1 cellular context compared by ENCODE assay signal in the genomic region with DNA sequence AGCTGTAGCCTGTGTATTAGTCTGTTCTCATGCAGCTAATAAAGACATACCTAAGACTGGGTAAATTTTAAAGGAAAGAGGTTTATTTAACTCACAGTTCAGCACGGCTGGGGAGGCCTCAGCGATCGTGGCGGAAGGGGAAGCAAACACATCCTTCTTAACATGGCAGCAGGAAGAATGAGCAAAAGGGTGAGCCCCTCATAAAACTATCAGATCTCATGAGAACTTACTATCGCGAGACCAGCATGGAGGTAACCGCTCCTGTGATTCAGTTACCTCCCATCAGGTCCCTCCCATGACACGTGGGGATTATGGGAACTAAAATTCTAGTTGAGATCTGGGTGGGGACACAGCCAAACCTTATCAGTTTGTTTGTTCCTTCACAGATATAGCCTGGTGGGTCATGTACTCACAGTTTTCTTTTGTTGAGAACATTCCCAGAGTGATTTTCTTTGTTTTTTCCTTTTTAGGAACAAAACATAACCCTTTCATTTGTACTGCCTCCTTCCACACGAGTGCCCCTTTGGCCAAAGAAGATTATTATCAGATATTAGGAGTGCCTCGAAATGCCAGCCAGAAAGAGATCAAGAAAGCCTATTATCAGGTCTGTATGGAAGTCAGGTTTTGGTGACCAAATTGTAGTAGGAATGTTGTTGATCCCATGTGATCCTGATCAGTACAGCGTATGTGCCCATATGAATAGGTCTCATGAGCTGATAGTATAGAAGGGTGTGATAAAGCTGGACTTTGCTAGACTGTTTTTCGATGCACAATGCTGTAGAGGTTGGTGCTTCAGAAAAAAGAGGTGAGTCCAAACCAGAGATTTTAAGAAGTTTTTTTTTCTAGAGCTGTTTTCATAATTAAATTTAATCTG.
A peak's percentile ranks its signal among the peaks of the same experiment; 100 is the strongest.
TF ChIP-seq lines count a peak whose summit lies in the region.

No MANE protein-coding gene starts in this region.

TF ChIP-seq in K562, 482 proteins besides CTCF, POLR2A, EP300 and RAD21 (continued from another document and continues in another):
- TF ChIP-seq, protein P1, sequence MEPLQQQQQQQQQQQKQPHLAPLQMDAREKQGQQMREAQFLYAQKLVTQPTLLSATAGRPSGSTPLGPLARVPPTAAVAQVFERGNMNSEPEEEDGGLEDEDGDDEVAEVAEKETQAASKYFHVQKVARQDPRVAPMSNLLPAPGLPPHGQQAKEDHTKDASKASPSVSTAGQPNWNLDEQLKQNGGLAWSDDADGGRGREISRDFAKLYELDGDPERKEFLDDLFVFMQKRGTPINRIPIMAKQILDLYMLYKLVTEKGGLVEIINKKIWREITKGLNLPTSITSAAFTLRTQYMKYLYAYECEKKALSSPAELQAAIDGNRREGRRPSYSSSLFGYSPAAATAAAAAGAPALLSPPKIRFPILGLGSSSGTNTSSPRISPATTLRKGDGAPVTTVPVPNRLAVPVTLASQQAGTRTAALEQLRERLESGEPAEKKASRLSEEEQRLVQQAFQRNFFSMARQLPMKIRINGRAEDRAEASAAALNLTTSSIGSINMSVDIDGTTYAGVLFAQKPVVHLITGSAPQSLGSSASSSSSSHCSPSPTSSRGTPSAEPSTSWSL (CRISPR knock-in tag; IDR thresholded peaks at IDR 0.05; ENCODE audit: borderline replicate concordance), result no peak
- TF ChIP-seq ARID1B (IDR thresholded peaks at IDR 0.05), result peak; percentile 69
- peak; percentile 86 for TF ChIP-seq SOX6 (IDR thresholded peaks at IDR 0.05)
- TF ChIP-seq, protein P2, sequence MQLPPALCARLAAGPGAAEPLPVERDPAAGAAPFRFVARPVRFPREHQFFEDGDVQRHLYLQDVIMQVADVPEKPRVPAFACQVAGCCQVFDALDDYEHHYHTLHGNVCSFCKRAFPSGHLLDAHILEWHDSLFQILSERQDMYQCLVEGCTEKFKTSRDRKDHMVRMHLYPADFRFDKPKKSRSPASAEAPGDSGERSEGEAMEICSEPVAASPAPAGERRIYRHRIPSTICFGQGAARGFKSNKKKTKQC (CRISPR knock-in tag; IDR thresholded peaks at IDR 0.05), result no peak
- no peak for TF ChIP-seq CEBPG (CRISPR knock-in tag; IDR thresholded peaks at IDR 0.05)
- no peak for TF ChIP-seq CEBPG (tag; conservative IDR thresholded peaks at IDR 0.05 in 1 of 2, IDR thresholded peaks at IDR 0.05 in 1 of 2)
- peak; percentile 81 for TF ChIP-seq POLR2AphosphoS5 (IDR thresholded peaks at IDR 0.05; ENCODE audit: control insufficient read depth, insufficient read depth, low read depth, low read length)
- TF ChIP-seq ADNP (tag; IDR thresholded peaks at IDR 0.05), result no peak
- no peak for TF ChIP-seq BMI1 (IDR thresholded peaks at IDR 0.05; ENCODE audit: low read length)
- no peak for TF ChIP-seq CHD1 (IDR thresholded peaks at IDR 0.05; ENCODE audit: low read length)
- TF ChIP-seq, protein P3, sequence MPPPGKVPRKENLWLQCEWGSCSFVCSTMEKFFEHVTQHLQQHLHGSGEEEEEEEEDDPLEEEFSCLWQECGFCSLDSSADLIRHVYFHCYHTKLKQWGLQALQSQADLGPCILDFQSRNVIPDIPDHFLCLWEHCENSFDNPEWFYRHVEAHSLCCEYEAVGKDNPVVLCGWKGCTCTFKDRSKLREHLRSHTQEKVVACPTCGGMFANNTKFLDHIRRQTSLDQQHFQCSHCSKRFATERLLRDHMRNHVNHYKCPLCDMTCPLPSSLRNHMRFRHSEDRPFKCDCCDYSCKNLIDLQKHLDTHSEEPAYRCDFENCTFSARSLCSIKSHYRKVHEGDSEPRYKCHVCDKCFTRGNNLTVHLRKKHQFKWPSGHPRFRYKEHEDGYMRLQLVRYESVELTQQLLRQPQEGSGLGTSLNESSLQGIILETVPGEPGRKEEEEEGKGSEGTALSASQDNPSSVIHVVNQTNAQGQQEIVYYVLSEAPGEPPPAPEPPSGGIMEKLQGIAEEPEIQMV (tag; conservative IDR thresholded peaks at IDR 0.05; ENCODE audit: low read depth), result no peak
- TF ChIP-seq, protein P4, sequence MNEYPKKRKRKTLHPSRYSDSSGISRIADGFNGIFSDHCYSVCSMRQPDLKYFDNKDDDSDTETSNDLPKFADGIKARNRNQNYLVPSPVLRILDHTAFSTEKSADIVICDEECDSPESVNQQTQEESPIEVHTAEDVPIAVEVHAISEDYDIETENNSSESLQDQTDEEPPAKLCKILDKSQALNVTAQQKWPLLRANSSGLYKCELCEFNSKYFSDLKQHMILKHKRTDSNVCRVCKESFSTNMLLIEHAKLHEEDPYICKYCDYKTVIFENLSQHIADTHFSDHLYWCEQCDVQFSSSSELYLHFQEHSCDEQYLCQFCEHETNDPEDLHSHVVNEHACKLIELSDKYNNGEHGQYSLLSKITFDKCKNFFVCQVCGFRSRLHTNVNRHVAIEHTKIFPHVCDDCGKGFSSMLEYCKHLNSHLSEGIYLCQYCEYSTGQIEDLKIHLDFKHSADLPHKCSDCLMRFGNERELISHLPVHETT (CRISPR knock-in tag; conservative IDR thresholded peaks at IDR 0.05 in 1 of 2, IDR thresholded peaks at IDR 0.05 in 1 of 2), result peak in 1 of 2 experiments; percentile 58; a peak in 1 of 4 replicates
- TF ChIP-seq, protein P5, sequence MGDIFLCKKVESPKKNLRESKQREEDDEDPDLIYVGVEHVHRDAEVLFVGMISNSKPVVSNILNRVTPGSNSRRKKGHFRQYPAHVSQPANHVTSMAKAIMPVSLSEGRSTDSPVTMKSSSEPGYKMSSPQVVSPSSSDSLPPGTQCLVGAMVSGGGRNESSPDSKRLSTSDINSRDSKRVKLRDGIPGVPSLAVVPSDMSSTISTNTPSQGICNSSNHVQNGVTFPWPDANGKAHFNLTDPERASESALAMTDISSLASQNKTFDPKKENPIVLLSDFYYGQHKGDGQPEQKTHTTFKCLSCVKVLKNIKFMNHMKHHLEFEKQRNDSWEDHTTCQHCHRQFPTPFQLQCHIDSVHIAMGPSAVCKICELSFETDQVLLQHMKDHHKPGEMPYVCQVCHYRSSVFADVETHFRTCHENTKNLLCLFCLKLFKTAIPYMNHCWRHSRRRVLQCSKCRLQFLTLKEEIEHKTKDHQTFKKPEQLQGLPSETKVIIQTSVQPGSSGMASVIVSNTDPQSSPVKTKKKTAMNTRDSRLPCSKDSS (IDR thresholded peaks at IDR 0.05; ENCODE audit: low read depth, partially characterized antibody), result no peak
- TF ChIP-seq, protein P6, sequence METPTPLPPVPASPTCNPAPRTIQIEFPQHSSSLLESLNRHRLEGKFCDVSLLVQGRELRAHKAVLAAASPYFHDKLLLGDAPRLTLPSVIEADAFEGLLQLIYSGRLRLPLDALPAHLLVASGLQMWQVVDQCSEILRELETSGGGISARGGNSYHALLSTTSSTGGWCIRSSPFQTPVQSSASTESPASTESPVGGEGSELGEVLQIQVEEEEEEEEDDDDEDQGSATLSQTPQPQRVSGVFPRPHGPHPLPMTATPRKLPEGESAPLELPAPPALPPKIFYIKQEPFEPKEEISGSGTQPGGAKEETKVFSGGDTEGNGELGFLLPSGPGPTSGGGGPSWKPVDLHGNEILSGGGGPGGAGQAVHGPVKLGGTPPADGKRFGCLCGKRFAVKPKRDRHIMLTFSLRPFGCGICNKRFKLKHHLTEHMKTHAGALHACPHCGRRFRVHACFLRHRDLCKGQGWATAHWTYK (CRISPR knock-in tag; IDR thresholded peaks at IDR 0.05), result no peak
- TF ChIP-seq, protein P7, sequence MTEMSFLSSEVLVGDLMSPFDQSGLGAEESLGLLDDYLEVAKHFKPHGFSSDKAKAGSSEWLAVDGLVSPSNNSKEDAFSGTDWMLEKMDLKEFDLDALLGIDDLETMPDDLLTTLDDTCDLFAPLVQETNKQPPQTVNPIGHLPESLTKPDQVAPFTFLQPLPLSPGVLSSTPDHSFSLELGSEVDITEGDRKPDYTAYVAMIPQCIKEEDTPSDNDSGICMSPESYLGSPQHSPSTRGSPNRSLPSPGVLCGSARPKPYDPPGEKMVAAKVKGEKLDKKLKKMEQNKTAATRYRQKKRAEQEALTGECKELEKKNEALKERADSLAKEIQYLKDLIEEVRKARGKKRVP (CRISPR knock-in tag; IDR thresholded peaks at IDR 0.05), result no peak
- no peak for TF ChIP-seq ZNF408 (CRISPR knock-in tag; IDR thresholded peaks at IDR 0.05; ENCODE audit: low read depth)
- no peak for TF ChIP-seq FOXA3 (CRISPR knock-in tag; conservative IDR thresholded peaks at IDR 0.05 in 1 of 2, IDR thresholded peaks at IDR 0.05 in 1 of 2)
- no peak for TF ChIP-seq ZNF140 (CRISPR knock-in tag; IDR thresholded peaks at IDR 0.05)
- TF ChIP-seq ZNF23 (CRISPR knock-in tag; IDR thresholded peaks at IDR 0.05), result no peak
- no peak for TF ChIP-seq C11orf30 (IDR thresholded peaks at IDR 0.05; ENCODE audit: low read depth)
- peak; percentile 51; the same call in 1 of the 2 replicates for TF ChIP-seq JUND (IDR thresholded peaks at IDR 0.05; ENCODE audit: borderline replicate concordance, low read depth, low read length)
- TF ChIP-seq JUND (tag; IDR thresholded peaks at IDR 0.05; ENCODE audit: borderline replicate concordance, low read depth, low read length), result peak; percentile 47; the same call in 1 of the 3 replicates
- TF ChIP-seq RBM22 (IDR thresholded peaks at IDR 0.05; ENCODE audit: low read depth, low read length, poor library complexity, severe bottlenecking), result no peak
- 0 out of 2 replicates have a peak, but pooled peaks have one; percentile 8 for TF ChIP-seq TOE1 (IDR thresholded peaks at IDR 0.05; ENCODE audit: borderline replicate concordance)
- no peak for TF ChIP-seq TOE1 (CRISPR knock-in tag; IDR thresholded peaks at IDR 0.05; ENCODE audit: borderline replicate concordance, low read depth)
- peak; percentile 89 for TF ChIP-seq POLR2H (tag; IDR thresholded peaks at IDR 0.05; ENCODE audit: low read depth)
- peak; percentile 70 for TF ChIP-seq PML (IDR thresholded peaks at IDR 0.05; ENCODE audit: low read length)
- TF ChIP-seq, protein P8, sequence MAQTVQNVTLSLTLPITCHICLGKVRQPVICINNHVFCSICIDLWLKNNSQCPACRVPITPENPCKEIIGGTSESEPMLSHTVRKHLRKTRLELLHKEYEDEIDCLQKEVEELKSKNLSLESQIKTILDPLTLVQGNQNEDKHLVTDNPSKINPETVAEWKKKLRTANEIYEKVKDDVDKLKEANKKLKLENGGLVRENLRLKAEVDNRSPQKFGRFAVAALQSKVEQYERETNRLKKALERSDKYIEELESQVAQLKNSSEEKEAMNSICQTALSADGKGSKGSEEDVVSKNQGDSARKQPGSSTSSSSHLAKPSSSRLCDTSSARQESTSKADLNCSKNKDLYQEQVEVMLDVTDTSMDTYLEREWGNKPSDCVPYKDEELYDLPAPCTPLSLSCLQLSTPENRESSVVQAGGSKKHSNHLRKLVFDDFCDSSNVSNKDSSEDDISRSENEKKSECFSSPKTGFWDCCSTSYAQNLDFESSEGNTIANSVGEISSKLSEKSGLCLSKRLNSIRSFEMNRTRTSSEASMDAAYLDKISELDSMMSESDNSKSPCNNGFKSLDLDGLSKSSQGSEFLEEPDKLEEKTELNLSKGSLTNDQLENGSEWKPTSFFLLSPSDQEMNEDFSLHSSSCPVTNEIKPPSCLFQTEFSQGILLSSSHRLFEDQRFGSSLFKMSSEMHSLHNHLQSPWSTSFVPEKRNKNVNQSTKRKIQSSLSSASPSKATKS (CRISPR knock-in tag; IDR thresholded peaks at IDR 0.05), result no peak
- no peak for TF ChIP-seq BRF1 (IDR thresholded peaks at IDR 0.05; ENCODE audit: borderline replicate concordance, extremely low read depth, insufficient read length)
- no peak for TF ChIP-seq XRCC5 (IDR thresholded peaks at IDR 0.05; ENCODE audit: low read depth, low read length)
- TF ChIP-seq, protein P9, sequence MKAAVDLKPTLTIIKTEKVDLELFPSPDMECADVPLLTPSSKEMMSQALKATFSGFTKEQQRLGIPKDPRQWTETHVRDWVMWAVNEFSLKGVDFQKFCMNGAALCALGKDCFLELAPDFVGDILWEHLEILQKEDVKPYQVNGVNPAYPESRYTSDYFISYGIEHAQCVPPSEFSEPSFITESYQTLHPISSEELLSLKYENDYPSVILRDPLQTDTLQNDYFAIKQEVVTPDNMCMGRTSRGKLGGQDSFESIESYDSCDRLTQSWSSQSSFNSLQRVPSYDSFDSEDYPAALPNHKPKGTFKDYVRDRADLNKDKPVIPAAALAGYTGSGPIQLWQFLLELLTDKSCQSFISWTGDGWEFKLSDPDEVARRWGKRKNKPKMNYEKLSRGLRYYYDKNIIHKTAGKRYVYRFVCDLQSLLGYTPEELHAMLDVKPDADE (conservative IDR thresholded peaks at IDR 0.05; ENCODE audit: control insufficient read depth, low read depth, low read length), result no peak
- TF ChIP-seq ZNF175 (CRISPR knock-in tag; IDR thresholded peaks at IDR 0.05; ENCODE audit: low read depth), result no peak
- TF ChIP-seq ZNF507 (tag; conservative IDR thresholded peaks at IDR 0.05), result no peak
- no peak for TF ChIP-seq HNRNPLL (IDR thresholded peaks at IDR 0.05; ENCODE audit: low read depth, low read length, poor library complexity, severe bottlenecking)
- TF ChIP-seq ARHGAP35 (IDR thresholded peaks at IDR 0.05; ENCODE audit: partially characterized antibody), result peak; percentile 65
- TF ChIP-seq, protein P10, sequence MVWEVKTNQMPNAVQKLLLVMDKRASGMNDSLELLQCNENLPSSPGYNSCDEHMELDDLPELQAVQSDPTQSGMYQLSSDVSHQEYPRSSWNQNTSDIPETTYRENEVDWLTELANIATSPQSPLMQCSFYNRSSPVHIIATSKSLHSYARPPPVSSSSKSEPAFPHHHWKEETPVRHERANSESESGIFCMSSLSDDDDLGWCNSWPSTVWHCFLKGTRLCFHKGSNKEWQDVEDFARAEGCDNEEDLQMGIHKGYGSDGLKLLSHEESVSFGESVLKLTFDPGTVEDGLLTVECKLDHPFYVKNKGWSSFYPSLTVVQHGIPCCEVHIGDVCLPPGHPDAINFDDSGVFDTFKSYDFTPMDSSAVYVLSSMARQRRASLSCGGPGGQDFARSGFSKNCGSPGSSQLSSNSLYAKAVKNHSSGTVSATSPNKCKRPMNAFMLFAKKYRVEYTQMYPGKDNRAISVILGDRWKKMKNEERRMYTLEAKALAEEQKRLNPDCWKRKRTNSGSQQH (CRISPR knock-in tag; IDR thresholded peaks at IDR 0.05), result no peak
- TF ChIP-seq ZNF77 (CRISPR knock-in tag; IDR thresholded peaks at IDR 0.05), result no peak
- 0 out of 2 replicates have a peak, but pooled peaks have one; percentile 47 for TF ChIP-seq GTF2E2 (tag; IDR thresholded peaks at IDR 0.05)
- TF ChIP-seq, protein P11, sequence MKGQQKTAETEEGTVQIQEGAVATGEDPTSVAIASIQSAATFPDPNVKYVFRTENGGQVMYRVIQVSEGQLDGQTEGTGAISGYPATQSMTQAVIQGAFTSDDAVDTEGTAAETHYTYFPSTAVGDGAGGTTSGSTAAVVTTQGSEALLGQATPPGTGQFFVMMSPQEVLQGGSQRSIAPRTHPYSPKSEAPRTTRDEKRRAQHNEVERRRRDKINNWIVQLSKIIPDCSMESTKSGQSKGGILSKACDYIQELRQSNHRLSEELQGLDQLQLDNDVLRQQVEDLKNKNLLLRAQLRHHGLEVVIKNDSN (CRISPR knock-in tag; IDR thresholded peaks at IDR 0.05), result peak; percentile 86
- TF ChIP-seq, protein P12, sequence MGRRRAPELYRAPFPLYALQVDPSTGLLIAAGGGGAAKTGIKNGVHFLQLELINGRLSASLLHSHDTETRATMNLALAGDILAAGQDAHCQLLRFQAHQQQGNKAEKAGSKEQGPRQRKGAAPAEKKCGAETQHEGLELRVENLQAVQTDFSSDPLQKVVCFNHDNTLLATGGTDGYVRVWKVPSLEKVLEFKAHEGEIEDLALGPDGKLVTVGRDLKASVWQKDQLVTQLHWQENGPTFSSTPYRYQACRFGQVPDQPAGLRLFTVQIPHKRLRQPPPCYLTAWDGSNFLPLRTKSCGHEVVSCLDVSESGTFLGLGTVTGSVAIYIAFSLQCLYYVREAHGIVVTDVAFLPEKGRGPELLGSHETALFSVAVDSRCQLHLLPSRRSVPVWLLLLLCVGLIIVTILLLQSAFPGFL (CRISPR knock-in tag; IDR thresholded peaks at IDR 0.05), result no peak
